In the genomic region with DNA sequence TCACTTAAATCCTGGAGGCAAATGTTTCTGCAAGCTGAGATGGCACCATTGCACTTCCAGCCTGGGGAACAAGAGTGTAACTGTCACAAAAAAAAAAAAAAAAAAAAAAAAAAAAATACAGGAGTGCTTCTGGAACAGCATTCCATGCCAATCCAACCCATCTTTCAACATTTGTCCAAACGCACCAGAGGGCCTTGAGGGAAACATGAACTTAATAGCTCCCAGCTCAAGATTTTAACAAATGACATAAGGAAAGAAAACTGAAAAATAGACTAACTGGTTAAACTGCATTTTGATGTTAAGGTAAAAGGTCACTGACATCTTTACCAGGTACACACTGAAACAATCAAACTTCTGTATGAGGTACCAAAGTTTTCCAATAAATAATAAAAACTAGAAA, we compare ENCODE assay signal across 21 cellular contexts.
"Had no signal": no experiment of that assay in that cellular context is flagged by ENCODE, and none has a peak within 500 bp of the region (broad histone marks: within the 10 kb centered on the region; RNA-seq: fewer than 3 reads in every experiment).

No MANE protein-coding gene starts in this region.

- H3K27me3 ChIP-seq: ovary, sigmoid colon, spleen, tibial nerve, vagina had no signal

- H3K4me3 ChIP-seq: coronary artery, gastrocnemius medialis, lung, ovary, psoas muscle, sigmoid colon, skin epidermis, spleen, thoracic aorta, tibial nerve, vagina had no signal

- ATAC-seq: gastrocnemius medialis; left lobe of liver; naive thymus-derived CD8-positive, alpha-beta T cell; psoas muscle; right cardiac atrium; stimulated activated naive B cell treated with anti-CD40 and anti-IgM and Interleukin-4, amounts not matched to agents 10 μg/mL and 1 μg/mL and 100 μg/mL, for 72 hours had no signal

- H3K4me1 ChIP-seq: psoas muscle had no signal

- H3K27ac ChIP-seq: coronary artery, gastrocnemius medialis, ovary, psoas muscle, sigmoid colon, spleen, thoracic aorta, tibial nerve, vagina had no signal

- H3K36me3 ChIP-seq: gastrocnemius medialis, ovary, sigmoid colon, vagina had no signal

- H3K9me3 ChIP-seq: gastrocnemius medialis, ovary, psoas muscle, sigmoid colon, spleen, thoracic aorta, tibial nerve, vagina had no signal

- DNase-seq: foreskin fibroblast; gastrocnemius medialis; head of caudate nucleus; kidney; naive thymus-derived CD8-positive, alpha-beta T cell; nephron progenitor cell; nucleus accumbens; ovary; posterior cingulate gyrus; psoas muscle; right cardiac atrium; sigmoid colon; spleen; stimulated activated naive B cell treated with anti-CD40 and anti-IgM and Interleukin-4, amounts not matched to agents 10 μg/mL and 1 μg/mL and 100 μg/mL, for 72 hours had no signal
